1 cellular context compared by ENCODE assay signal in genomic region chr6:77461796-77462195, GRCh38.
TF ChIP-seq lines count a peak whose summit lies in the region.

No MANE protein-coding gene starts in this region.

TF ChIP-seq in SK-N-SH, 30 proteins besides CTCF, POLR2A, EP300 and RAD21 (continued from another document):
- TF ChIP-seq TAF1 (IDR thresholded peaks at IDR 0.05; ENCODE audit: borderline replicate concordance, low read depth, low read length) (no peak), REST (IDR thresholded peaks at IDR 0.05; ENCODE audit: low read depth, low read length) (no peak), RCOR1 (IDR thresholded peaks at IDR 0.05; ENCODE audit: low read length) (no peak), POLR2AphosphoS5 (IDR thresholded peaks at IDR 0.05; ENCODE audit: low read depth, low read length) (no peak), IRF3 (IDR thresholded peaks at IDR 0.05; ENCODE audit: low read depth, low read length) (no peak)
